In genomic region chr1:197908695-197909336, GRCh38 we compare ENCODE assay signal across 13 cellular contexts. TPM values are rescaled to one million over a fixed set of nuclear protein-coding genes. Genes with fewer than 3 reads are reported as not detected.
DNase-seq lines count a peak whose midpoint lies in the region.
"Had no signal": no experiment of that assay in that cellular context is flagged by ENCODE, and none has a peak within 500 bp of the region (broad histone marks: within the 10 kb centered on the region; RNA-seq: fewer than 3 reads in every experiment).

No MANE protein-coding gene starts in this region.

- H3K4me3 ChIP-seq in Jurkat, Clone E6-1 (ENCODE audit: low read length): peak overlapping the region; percentile 15; the same call in 1 of the 2 replicates
- H3K4me3 ChIP-seq in adipocyte (ENCODE audit: low read length): no peak overlapping the region
- H3K4me3 ChIP-seq: cardiac muscle cell, transverse colon had no signal

- H3K27me3 ChIP-seq in adipocyte (replicated peaks; ENCODE audit: control insufficient read depth, insufficient read depth, low read length): peaks cover 72% of the 10 kb centered on the region

- DNase-seq in T-helper 2 cell treated with Interferon-gamma antibody and Interleukin-4, amounts not matched to agents 5 μg/mL and 100 μg/mL, for 36 hours (ENCODE audit: low spot score): no peak
- DNase-seq in T-helper 2 cell (no peak), adipocyte (ENCODE audit: low read depth) (peak; percentile 53), retina (peak; percentile 58), NCI-H2107 treated with DMSO at 0.1 percent for 48 hours (lab: John Stamatoyannopoulos, UW; ENCODE audit: unreplicated experiment) (no peak)
- DNase-seq in Jurkat, Clone E6-1 (ENCODE audit: low read depth, low spot score): peak; percentile 30
- DNase-seq in stimulated activated CD4-positive, alpha-beta T cell treated with anti-CD3 and anti-CD28 coated beads, Interleukin-1b, Interleukin-23, amount 100 ng/mL, for 48 hours: no peak
- no peak for DNase-seq in activated CD4-positive, CD25-positive, alpha-beta regulatory T cell (lab: John Stamatoyannopoulos, UW)
- DNase-seq: ACHN; activated T-cell treated with anti-CD3 and anti-CD28 coated beads, Interleukin-2, amount 50 U/mL, for 4 hours; mesendoderm; transverse colon had no signal

- no peaks in the 10 kb centered on the region for H3K9me3 Mint-ChIP-seq in T-helper 2 cell treated with Interferon-gamma antibody and Interleukin-4, amounts not matched to agents 5 μg/mL and 100 μg/mL, for 36 hours
- H3K9me3 Mint-ChIP-seq: activated T-cell treated with anti-CD3 and anti-CD28 coated beads, Interleukin-2, amount 50 U/mL, for 4 hours had no signal

- no peaks in the 10 kb centered on the region for H3K36me3 ChIP-seq in adipocyte (ENCODE audit: control insufficient read depth, insufficient read depth, low read length, severe bottlenecking)
- H3K36me3 ChIP-seq: cardiac muscle cell, transverse colon had no signal

- no peaks in the 10 kb centered on the region for H3K36me3 Mint-ChIP-seq in T-helper 2 cell treated with Interferon-gamma antibody and Interleukin-4, amounts not matched to agents 5 μg/mL and 100 μg/mL, for 36 hours (ENCODE audit: low read depth)

- H3K4me1 ChIP-seq in adipocyte (ENCODE audit: control insufficient read depth, insufficient read depth, low read length): peaks cover 16% of the 10 kb centered on the region

- no peaks in the 10 kb centered on the region for H3K9me3 ChIP-seq in adipocyte (ENCODE audit: control insufficient read depth, low read length)
- H3K9me3 ChIP-seq: transverse colon had no signal

- no peak overlapping the region for H3K27ac Mint-ChIP-seq in T-helper 2 cell treated with Interferon-gamma antibody and Interleukin-4, amounts not matched to agents 5 μg/mL and 100 μg/mL, for 36 hours

- H3K4me3 Mint-ChIP-seq in T-helper 2 cell treated with Interferon-gamma antibody and Interleukin-4, amounts not matched to agents 5 μg/mL and 100 μg/mL, for 36 hours: peak overlapping the region; percentile 41
- H3K4me3 Mint-ChIP-seq: activated T-cell treated with anti-CD3 and anti-CD28 coated beads, Interleukin-2, amount 50 U/mL, for 4 hours had no signal

- H3K9ac ChIP-seq in adipocyte (ENCODE audit: low read length): no peak overlapping the region

- H3K4me1 Mint-ChIP-seq in T-helper 2 cell treated with Interferon-gamma antibody and Interleukin-4, amounts not matched to agents 5 μg/mL and 100 μg/mL, for 36 hours (ENCODE audit: low read depth): peaks cover 45% of the 10 kb centered on the region

- H3K27me3 Mint-ChIP-seq in T-helper 2 cell treated with Interferon-gamma antibody and Interleukin-4, amounts not matched to agents 5 μg/mL and 100 μg/mL, for 36 hours (ENCODE audit: low read depth): peaks cover 95% of the 10 kb centered on the region

RNA-seq across cellular contexts. Expression of gene C1orf53, which starts 6.4 kb away (rescaled TPM):
- 5.4 TPM for polyA plus RNA-seq in Jurkat, Clone E6-1 (2012; ENCODE audit: insufficient read depth, insufficient read length)

RNA-seq across cellular contexts. Expression of gene LHX9, which starts 8.4 kb away (rescaled TPM):
- not detected for polyA plus RNA-seq in Jurkat, Clone E6-1 (2012; ENCODE audit: insufficient read depth, insufficient read length)
- polyA plus RNA-seq: cardiac muscle cell had no signal

Comparison
In these comparisons a context has a peak if more than half of its experiments do, and no peak if none do; other contexts are left out.
1. DNase-seq: peak in Jurkat, Clone E6-1 (single experiment), adipocyte (single experiment) and retina (single experiment); none in T-helper 2 cell treated with Interferon-gamma antibody and Interleukin-4, amounts not matched to agents 5 μg/mL and 100 μg/mL, for 36 hours (single experiment), T-helper 2 cell (0 of 5), stimulated activated CD4-positive, alpha-beta T cell treated with anti-CD3 and anti-CD28 coated beads, Interleukin-1b, Interleukin-23, amount 100 ng/mL, for 48 hours (single experiment), activated CD4-positive, CD25-positive, alpha-beta regulatory T cell (0 of 4) and NCI-H2107 treated with DMSO at 0.1 percent for 48 hours (single experiment).